Comparison of ENCODE assay signal across 8 cellular contexts in genomic region chr15:38130200-38130567, GRCh38.
DNase-seq lines count a peak whose midpoint lies in the region; ATAC-seq and TF ChIP-seq lines count a peak whose summit lies in the region.

No MANE protein-coding gene starts in this region.

- H3K36me3 Mint-ChIP-seq in neural crest cell (ENCODE audit: low read depth), result peaks cover 7% of the 10 kb centered on the region

- DNase-seq in ascending aorta (ENCODE audit: low spot score in 2 of 2) (peak in 1 of 2 donors; percentile 57), neural crest cell (ENCODE audit: low read depth, low spot score) (no peak), NCI-H146 (lab: John Stamatoyannopoulos, UW) (no peak), COLO829 (ENCODE audit: low spot score) (no peak), NCI-H524 (lab: John Stamatoyannopoulos, UW) (no peak), NCI-H345 (lab: John Stamatoyannopoulos, UW) (no peak)

- peak overlapping the region; percentile 21 to 45 for H3K4me3 ChIP-seq in ascending aorta

- H3K27me3 Mint-ChIP-seq in neural crest cell (ENCODE audit: low read depth), result no peaks in the 10 kb centered on the region

- no peaks in the 10 kb centered on the region for H3K9me3 Mint-ChIP-seq in neural crest cell

- H3K4me1 Mint-ChIP-seq in neural crest cell, result peaks cover 34% of the 10 kb centered on the region

- no peaks in the 10 kb centered on the region for H3K27me3 ChIP-seq in ascending aorta

- peak overlapping the region; percentile 63 to 65 for H3K27ac ChIP-seq in ascending aorta

- intact Hi-C loops in ascending aorta (cut with DNase I), result loop anchor here (2.0 to 5.0 kb wide), 2 partner anchors 58 to 123 kb away; partner anchors contain the start of gene SPRED1

- H3K36me3 ChIP-seq in ascending aorta, result no peaks in the 10 kb centered on the region

- H3K27ac Mint-ChIP-seq in neural crest cell (ENCODE audit: unreplicated experiment), result peak overlapping the region; percentile 97

- peaks cover 0 to 5% of the 10 kb centered on the region in 2 donors for H3K4me1 ChIP-seq in ascending aorta

- no peaks in the 10 kb centered on the region for H3K9me3 ChIP-seq in ascending aorta

- TF ChIP-seq CTCF in ascending aorta (IDR thresholded peaks at IDR 0.05) (no peak), neural crest cell (conservative IDR thresholded peaks at IDR 0.05) (no peak)

- H3K4me3 Mint-ChIP-seq in neural crest cell, result peak overlapping the region; percentile 76

- ATAC-seq in GM18502 (IDR thresholded peaks at IDR 0.05; ENCODE audit: poor library complexity, unreplicated experiment) (peak; percentile 36), HG02763 (IDR thresholded peaks at IDR 0.05; ENCODE audit: unreplicated experiment) (peak; percentile 19)
